ENCODE assay signal across 12 cellular contexts in genomic region chr10:47264797-47265281, GRCh38. TPM values are rescaled to one million over a fixed set of nuclear protein-coding genes. Genes with fewer than 3 reads are reported as not detected.
DNase-seq lines count a peak whose midpoint lies in the region; ATAC-seq lines count a peak whose summit lies in the region.
"Had no signal": no experiment of that assay in that cellular context is flagged by ENCODE, and none has a peak within 500 bp of the region (broad histone marks: within the 10 kb centered on the region; RNA-seq: fewer than 3 reads in every experiment).

No MANE protein-coding gene starts in this region.

- peak; percentile 88 for ATAC-seq in activated CD8-positive, alpha-beta T cell treated with anti-CD3 and anti-CD28 coated beads, Interleukin-2, amount 10 ng/mL, durations not matched to agents 7 days and 5 days
- no peak for ATAC-seq in esophagus mucosa

- peak; percentile 88 for DNase-seq in Jurkat, Clone E6-1 (ENCODE audit: low read depth, low spot score)
- peak; percentile 76 for DNase-seq in activated CD8-positive, alpha-beta T cell treated with anti-CD3 and anti-CD28 coated beads, Interleukin-2, amount 10 ng/mL, durations not matched to agents 7 days and 5 days
- peak; percentile 51 for DNase-seq in dermis blood vessel endothelial cell
- peak; percentile 50 to 62 (median 52) for DNase-seq in stimulated activated CD4-positive, alpha-beta T cell treated with anti-CD3 and anti-CD28 coated beads, TNF-alpha, amount 100 ng/mL, for 24 hours (ENCODE audit: low read depth in 3 of 3)
- DNase-seq in NCI-H2227 (lab: John Stamatoyannopoulos, UW; ENCODE audit: unreplicated experiment) = no peak
- no peak for DNase-seq in HT-29 (ENCODE audit: low spot score)
- DNase-seq in cortex of kidney (lab: John Stamatoyannopoulos, UW) = no peak
- DNase-seq: NCI-H1694, nephron progenitor cell had no signal

- no peak overlapping the region for H3K4me3 ChIP-seq in Jurkat, Clone E6-1 (ENCODE audit: low read length)
- H3K4me3 ChIP-seq: SJSA1, upper lobe of left lung had no signal

- H3K4me1 Mint-ChIP-seq in activated CD8-positive, alpha-beta T cell treated with anti-CD3 and anti-CD28 coated beads, Interleukin-2, amount 10 ng/mL, durations not matched to agents 7 days and 5 days (ENCODE audit: low read depth) = peaks cover 71% of the 10 kb centered on the region

- peak overlapping the region; percentile 10 for H3K4me3 Mint-ChIP-seq in activated CD8-positive, alpha-beta T cell treated with anti-CD3 and anti-CD28 coated beads, Interleukin-2, amount 10 ng/mL, durations not matched to agents 7 days and 5 days
- H3K4me3 Mint-ChIP-seq: nephron progenitor cell had no signal

- CTCF ChIA-PET in activated CD8-positive, alpha-beta T cell treated with anti-CD3 and anti-CD28 coated beads, Interleukin-2, amount 10 ng/mL, durations not matched to agents 7 days and 5 days (lab: Charles Lee) = no interaction called here

- H3K36me3 Mint-ChIP-seq in activated CD8-positive, alpha-beta T cell treated with anti-CD3 and anti-CD28 coated beads, Interleukin-2, amount 10 ng/mL, durations not matched to agents 7 days and 5 days (ENCODE audit: low read depth) = peaks cover 12% of the 10 kb centered on the region

- no peaks in the 10 kb centered on the region for H3K27me3 Mint-ChIP-seq in activated CD8-positive, alpha-beta T cell treated with anti-CD3 and anti-CD28 coated beads, Interleukin-2, amount 10 ng/mL, durations not matched to agents 7 days and 5 days (ENCODE audit: low read depth)

- POLR2A ChIA-PET in activated CD8-positive, alpha-beta T cell treated with anti-CD3 and anti-CD28 coated beads, Interleukin-2, amount 10 ng/mL, durations not matched to agents 7 days and 5 days (lab: Charles Lee) = no interaction called here

- H3K9me3 Mint-ChIP-seq in activated CD8-positive, alpha-beta T cell treated with anti-CD3 and anti-CD28 coated beads, Interleukin-2, amount 10 ng/mL, durations not matched to agents 7 days and 5 days (ENCODE audit: insufficient read depth) = peaks cover 5% of the 10 kb centered on the region

- peak overlapping the region; percentile 78 for H3K27ac Mint-ChIP-seq in activated CD8-positive, alpha-beta T cell treated with anti-CD3 and anti-CD28 coated beads, Interleukin-2, amount 10 ng/mL, durations not matched to agents 7 days and 5 days
- H3K27ac Mint-ChIP-seq: nephron progenitor cell had no signal

RNA-seq across cellular contexts. Expression of gene GDF10, which starts 35.2 kb away (rescaled TPM):
- not detected for polyA plus RNA-seq in Jurkat, Clone E6-1 (2012; ENCODE audit: insufficient read depth, insufficient read length)
- total RNA-seq in activated CD8-positive, alpha-beta T cell treated with anti-CD3 and anti-CD28 coated beads, Interleukin-2, amount 10 ng/mL, durations not matched to agents 7 days and 5 days = not detected
- total RNA-seq in dermis blood vessel endothelial cell (not detected in 2 replicates), esophagus mucosa (not detected)
- not detected in 2 replicates for total RNA-seq in HT-29 (2014; rRNA removed; shearing (Covaris generic))
- total RNA-seq: SJSA1 had no signal

RNA-seq across cellular contexts. Expression of gene GDF2, which starts 57.4 kb away (rescaled TPM):
- polyA plus RNA-seq in Jurkat, Clone E6-1 (2012; ENCODE audit: insufficient read depth, insufficient read length) = not detected
- total RNA-seq in activated CD8-positive, alpha-beta T cell treated with anti-CD3 and anti-CD28 coated beads, Interleukin-2, amount 10 ng/mL, durations not matched to agents 7 days and 5 days = not detected
- total RNA-seq in dermis blood vessel endothelial cell (not detected in 2 replicates), esophagus mucosa (not detected)
- not detected in 2 replicates for total RNA-seq in HT-29 (2014; rRNA removed; shearing (Covaris generic))
- total RNA-seq: SJSA1, upper lobe of left lung had no signal

Comparison
In these comparisons a context has a peak if more than half of its experiments do, and no peak if none do; other contexts are left out.
1. DNase-seq: peak in Jurkat, Clone E6-1 (single experiment), activated CD8-positive, alpha-beta T cell treated with anti-CD3 and anti-CD28 coated beads, Interleukin-2, amount 10 ng/mL, durations not matched to agents 7 days and 5 days (single experiment), dermis blood vessel endothelial cell (single experiment) and stimulated activated CD4-positive, alpha-beta T cell treated with anti-CD3 and anti-CD28 coated beads, TNF-alpha, amount 100 ng/mL, for 24 hours (3 of 3); none in NCI-H2227 (single experiment), HT-29 (single experiment) and cortex of kidney (single experiment).